ENCODE assay signal across 8 cellular contexts in genomic region chr17:16569358-16569712, GRCh38. TPM values are rescaled to one million over a fixed set of nuclear protein-coding genes. Genes with fewer than 3 reads are reported as not detected.
A peak's percentile ranks its signal among the peaks of the same experiment; 100 is the strongest.
DNase-seq lines count a peak whose midpoint lies in the region; ATAC-seq and TF ChIP-seq lines count a peak whose summit lies in the region.

No MANE protein-coding gene starts in this region.

- H3K9me3 Mint-ChIP-seq in activated CD8-positive, alpha-beta T cell treated with anti-CD3 and anti-CD28 coated beads, Interleukin-2, amount 10 ng/mL, durations not matched to agents 7 days and 5 days (ENCODE audit: insufficient read depth) = peaks cover 3% of the 10 kb centered on the region
- no peaks in the 10 kb centered on the region for H3K9me3 Mint-ChIP-seq in neural crest cell

- TF ChIP-seq CTCF in neural crest cell (conservative IDR thresholded peaks at IDR 0.05) = no peak

- CTCF ChIA-PET in activated CD8-positive, alpha-beta T cell treated with anti-CD3 and anti-CD28 coated beads, Interleukin-2, amount 10 ng/mL, durations not matched to agents 7 days and 5 days (lab: Charles Lee) = interaction anchor here (0.7 to 1.6 kb wide), 7 partner anchors 9 to 115 kb away, joined by 3 to 9 read pairs (median 3); no protein-coding TSS in a partner anchor

- H3K27me3 Mint-ChIP-seq in activated CD8-positive, alpha-beta T cell treated with anti-CD3 and anti-CD28 coated beads, Interleukin-2, amount 10 ng/mL, durations not matched to agents 7 days and 5 days (ENCODE audit: low read depth) = peaks cover 11% of the 10 kb centered on the region
- H3K27me3 Mint-ChIP-seq in neural crest cell (ENCODE audit: low read depth) = peaks cover 16% of the 10 kb centered on the region

- H3K4me1 Mint-ChIP-seq in activated CD8-positive, alpha-beta T cell treated with anti-CD3 and anti-CD28 coated beads, Interleukin-2, amount 10 ng/mL, durations not matched to agents 7 days and 5 days (ENCODE audit: low read depth) = peaks cover 17% of the 10 kb centered on the region
- H3K4me1 Mint-ChIP-seq in neural crest cell = peaks cover 18% of the 10 kb centered on the region

- POLR2A ChIA-PET in activated CD8-positive, alpha-beta T cell treated with anti-CD3 and anti-CD28 coated beads, Interleukin-2, amount 10 ng/mL, durations not matched to agents 7 days and 5 days (lab: Charles Lee) = interaction anchor here (0.9 kb wide), 1 partner anchor 12 kb away, joined by 3 read pairs; no protein-coding TSS in a partner anchor

- ATAC-seq in GM18517 (IDR thresholded peaks at IDR 0.05; ENCODE audit: unreplicated experiment) (peak; percentile 33), HG02759 (IDR thresholded peaks at IDR 0.05; ENCODE audit: unreplicated experiment) (peak; percentile 22)
- ATAC-seq in activated CD8-positive, alpha-beta T cell treated with anti-CD3 and anti-CD28 coated beads, Interleukin-2, amount 10 ng/mL, durations not matched to agents 7 days and 5 days = no peak

- H3K36me3 Mint-ChIP-seq in activated CD8-positive, alpha-beta T cell treated with anti-CD3 and anti-CD28 coated beads, Interleukin-2, amount 10 ng/mL, durations not matched to agents 7 days and 5 days (ENCODE audit: low read depth) = peaks cover 17% of the 10 kb centered on the region
- peaks cover 10% of the 10 kb centered on the region for H3K36me3 Mint-ChIP-seq in neural crest cell (ENCODE audit: low read depth)

- H3K4me3 Mint-ChIP-seq in activated CD8-positive, alpha-beta T cell treated with anti-CD3 and anti-CD28 coated beads, Interleukin-2, amount 10 ng/mL, durations not matched to agents 7 days and 5 days = peak overlapping the region; percentile 83
- H3K4me3 Mint-ChIP-seq in neural crest cell = peak overlapping the region; percentile 90

- H3K27ac Mint-ChIP-seq in activated CD8-positive, alpha-beta T cell treated with anti-CD3 and anti-CD28 coated beads, Interleukin-2, amount 10 ng/mL, durations not matched to agents 7 days and 5 days = no peak overlapping the region
- no peak overlapping the region for H3K27ac Mint-ChIP-seq in neural crest cell (ENCODE audit: unreplicated experiment)

- DNase-seq in activated CD8-positive, alpha-beta T cell treated with anti-CD3 and anti-CD28 coated beads, Interleukin-2, amount 10 ng/mL, durations not matched to agents 7 days and 5 days = no peak
- DNase-seq in neural crest cell (ENCODE audit: low read depth, low spot score) (no peak), cerebellum (ENCODE audit: low spot score) (no peak), putamen (ENCODE audit: low spot score) (no peak)
- no peak for DNase-seq in stimulated activated CD4-positive, alpha-beta T cell treated with anti-CD3 and anti-CD28 coated beads, Interleukin-15, amount 100 ng/mL, for 24 hours
- no peak for DNase-seq in stimulated activated CD8-positive, alpha-beta memory T cell treated with anti-CD3 and anti-CD28 coated beads, Interleukin-4, amount 100 ng/mL, for 48 hours

RNA-seq across cellular contexts. Expression of gene ZNF287, which starts 0.3 kb away (rescaled TPM):
- 1 to 10 TPM; 5.7 to 5.9 TPM for total RNA-seq in activated CD8-positive, alpha-beta T cell treated with anti-CD3 and anti-CD28 coated beads, Interleukin-2, amount 10 ng/mL, durations not matched to agents 7 days and 5 days
- total RNA-seq in neural crest cell = 15.6 and 16.6 TPM in 2 replicates
- 25.0 TPM for total RNA-seq in cerebellum
